In genomic region chr5:84436866-84437265, GRCh38 we compare ENCODE assay signal across 19 cellular contexts. TPM values are rescaled to one million over a fixed set of nuclear protein-coding genes. Genes with fewer than 3 reads are reported as not detected.
A peak's percentile ranks its signal among the peaks of the same experiment; 100 is the strongest.
DNase-seq lines count a peak whose midpoint lies in the region; ATAC-seq, FAIRE-seq and TF ChIP-seq lines count a peak whose summit lies in the region.
"Had no signal": no experiment of that assay in that cellular context is flagged by ENCODE, and none has a peak within 500 bp of the region (broad histone marks: within the 10 kb centered on the region; RNA-seq: fewer than 3 reads in every experiment).

No MANE protein-coding gene starts in this region.

- ATAC-seq in Right ventricle myocardium superior (ENCODE audit: poor library complexity): no peak
- ATAC-seq in activated CD8-positive, alpha-beta memory T cell treated with anti-CD3 and anti-CD28 coated beads, Interleukin-2, amount 10 ng/mL, durations not matched to agents 7 days and 5 days: no peak
- ATAC-seq: activated CD8-positive, alpha-beta T cell treated with anti-CD3 and anti-CD28 coated beads for 36 hours; psoas muscle had no signal

- H3K27ac Mint-ChIP-seq in activated CD8-positive, alpha-beta memory T cell treated with anti-CD3 and anti-CD28 coated beads, Interleukin-2, amount 10 ng/mL, durations not matched to agents 7 days and 5 days: no peak overlapping the region
- H3K27ac Mint-ChIP-seq: activated CD8-positive, alpha-beta T cell treated with anti-CD3 and anti-CD28 coated beads for 36 hours; activated naive CD8-positive, alpha-beta T cell treated with anti-CD3 and anti-CD28 coated beads, Interleukin-2, amount 10 ng/mL, durations not matched to agents 7 days and 5 days; CD4-positive, alpha-beta T cell had no signal

- peak; percentile 40 for DNase-seq in amniotic epithelial cell (ENCODE audit: low read depth)
- DNase-seq in fibroblast of pulmonary artery (ENCODE audit: low read depth): peak; percentile 10
- DNase-seq in renal cortical epithelial cell (ENCODE audit: low read depth): peak; percentile 29
- DNase-seq in Right ventricle myocardium superior: no peak
- no peak for DNase-seq in MG63
- no peak for DNase-seq in activated CD8-positive, alpha-beta memory T cell treated with anti-CD3 and anti-CD28 coated beads, Interleukin-2, amount 10 ng/mL, durations not matched to agents 7 days and 5 days
- no peak for DNase-seq in D721Med (ENCODE audit: insufficient read length, low spot score)
- DNase-seq: activated CD4-positive, CD25-positive, alpha-beta regulatory T cell treated with anti-CD3 and anti-CD28 coated beads, Interleukin-2, amount 50 U/mL, for 72 hours; activated CD8-positive, alpha-beta T cell treated with anti-CD3 and anti-CD28 coated beads for 36 hours; activated effector memory CD4-positive, alpha-beta T cell treated with anti-CD3 and anti-CD28 coated beads, Interleukin-2, amount 50 U/mL, for 16 hours; activated naive CD8-positive, alpha-beta T cell treated with anti-CD3 and anti-CD28 coated beads, Interleukin-2, amount 10 ng/mL, durations not matched to agents 7 days and 5 days; CD4-positive, alpha-beta T cell; effector CD8-positive, alpha-beta T cell; NCI-H187 treated with DMSO at 0.1 percent for 48 hours; psoas muscle; SHP77 treated with DMSO at 0.1 percent for 48 hours; transverse colon had no signal

- H3K4me3 ChIP-seq in HEK293 (ENCODE audit: low read depth, low read length): no peak overlapping the region
- no peak overlapping the region for H3K4me3 ChIP-seq in fibroblast of pulmonary artery (replicated peaks; ENCODE audit: low read depth, low read length)
- no peak overlapping the region for H3K4me3 ChIP-seq in MG63
- H3K4me3 ChIP-seq: psoas muscle, transverse colon had no signal

- no peaks in the 10 kb centered on the region for H3K27me3 Mint-ChIP-seq in activated CD8-positive, alpha-beta memory T cell treated with anti-CD3 and anti-CD28 coated beads, Interleukin-2, amount 10 ng/mL, durations not matched to agents 7 days and 5 days
- H3K27me3 Mint-ChIP-seq: activated CD8-positive, alpha-beta T cell treated with anti-CD3 and anti-CD28 coated beads for 36 hours; activated naive CD8-positive, alpha-beta T cell treated with anti-CD3 and anti-CD28 coated beads, Interleukin-2, amount 10 ng/mL, durations not matched to agents 7 days and 5 days; CD4-positive, alpha-beta T cell had no signal

- intact Hi-C loops in Right ventricle myocardium superior (cut with DNase I): no loop called here

- H3K4me1 ChIP-seq in HEK293 (ENCODE audit: control insufficient read depth, insufficient read depth, low read length): peaks cover 13% of the 10 kb centered on the region
- H3K4me1 ChIP-seq: psoas muscle, transverse colon had no signal

- H3K9me3 ChIP-seq in HEK293 (ENCODE audit: control insufficient read depth, insufficient read depth, low read depth, low read length) (no peaks in the 10 kb centered on the region), MG63 (no peaks in the 10 kb centered on the region)
- H3K9me3 ChIP-seq: psoas muscle, transverse colon had no signal

- no peaks in the 10 kb centered on the region for H3K27me3 ChIP-seq in MG63
- H3K27me3 ChIP-seq: transverse colon had no signal

- no peak overlapping the region for H3K4me3 Mint-ChIP-seq in activated CD8-positive, alpha-beta memory T cell treated with anti-CD3 and anti-CD28 coated beads, Interleukin-2, amount 10 ng/mL, durations not matched to agents 7 days and 5 days
- H3K4me3 Mint-ChIP-seq: activated CD8-positive, alpha-beta T cell treated with anti-CD3 and anti-CD28 coated beads for 36 hours; activated naive CD8-positive, alpha-beta T cell treated with anti-CD3 and anti-CD28 coated beads, Interleukin-2, amount 10 ng/mL, durations not matched to agents 7 days and 5 days; CD4-positive, alpha-beta T cell had no signal

- no peaks in the 10 kb centered on the region for H3K36me3 Mint-ChIP-seq in activated CD8-positive, alpha-beta memory T cell treated with anti-CD3 and anti-CD28 coated beads, Interleukin-2, amount 10 ng/mL, durations not matched to agents 7 days and 5 days
- H3K36me3 Mint-ChIP-seq: activated naive CD8-positive, alpha-beta T cell treated with anti-CD3 and anti-CD28 coated beads, Interleukin-2, amount 10 ng/mL, durations not matched to agents 7 days and 5 days had no signal

- H3K9me3 Mint-ChIP-seq in activated CD8-positive, alpha-beta memory T cell treated with anti-CD3 and anti-CD28 coated beads, Interleukin-2, amount 10 ng/mL, durations not matched to agents 7 days and 5 days (ENCODE audit: low read depth): no peaks in the 10 kb centered on the region
- H3K9me3 Mint-ChIP-seq: activated naive CD8-positive, alpha-beta T cell treated with anti-CD3 and anti-CD28 coated beads, Interleukin-2, amount 10 ng/mL, durations not matched to agents 7 days and 5 days had no signal

- H3K36me3 ChIP-seq in HEK293 (ENCODE audit: control insufficient read depth in 2 of 2, insufficient read depth in 1 of 2, low read length in 2 of 2) (no peaks in the 10 kb centered on the region), MG63 (no peaks in the 10 kb centered on the region)
- H3K36me3 ChIP-seq: transverse colon had no signal

- POLR2A ChIA-PET in HEK293 (lab: Yijun Ruan, JAX): no interaction called here

- CTCF ChIA-PET in HEK293 (lab: Yijun Ruan, JAX): no interaction called here
- CTCF ChIA-PET in activated CD8-positive, alpha-beta memory T cell treated with anti-CD3 and anti-CD28 coated beads, Interleukin-2, amount 10 ng/mL, durations not matched to agents 7 days and 5 days (lab: Charles Lee): no interaction called here

- H3K4me1 Mint-ChIP-seq in activated CD8-positive, alpha-beta memory T cell treated with anti-CD3 and anti-CD28 coated beads, Interleukin-2, amount 10 ng/mL, durations not matched to agents 7 days and 5 days: no peaks in the 10 kb centered on the region
- H3K4me1 Mint-ChIP-seq: activated naive CD8-positive, alpha-beta T cell treated with anti-CD3 and anti-CD28 coated beads, Interleukin-2, amount 10 ng/mL, durations not matched to agents 7 days and 5 days had no signal

- FAIRE-seq in D721Med (lab: Jason Lieb, UNC): no peak
- FAIRE-seq: colon had no signal

- no peak for TF ChIP-seq CTCF in HEK293 (tag by site-specific recombination; IDR thresholded peaks at IDR 0.05)
- no peak for TF ChIP-seq CTCF in fibroblast of pulmonary artery (IDR thresholded peaks at IDR 0.05; ENCODE audit: low read length, missing control alignments)
- no peak for TF ChIP-seq CTCF in D721Med (IDR thresholded peaks at IDR 0.05; ENCODE audit: insufficient read depth, missing control alignments)

- no peak overlapping the region for H3K27ac ChIP-seq in HEK293 (ENCODE audit: extremely low read depth, low read depth, low read length)
- H3K27ac ChIP-seq: psoas muscle, transverse colon had no signal

TF ChIP-seq in HEK293, 187 proteins besides CTCF, POLR2A, EP300 and RAD21:
- TF ChIP-seq ZNF530 (tag by site-specific recombination; IDR thresholded peaks at IDR 0.05; ENCODE audit: low read depth) (no peak), PRDM6 (tag by site-specific recombination; IDR thresholded peaks at IDR 0.05) (0 out of 2 replicates have a peak, but pooled peaks have one; percentile 12), ZSCAN23 (tag by site-specific recombination; IDR thresholded peaks at IDR 0.05) (no peak), ZBTB48 (tag by site-specific recombination; IDR thresholded peaks at IDR 0.05) (no peak), SP2 (tag by site-specific recombination; IDR thresholded peaks at IDR 0.05) (no peak)

RNA-seq across cellular contexts. Expression of gene EDIL3, which starts 52.2 kb away (rescaled TPM):
- total RNA-seq in renal cortical epithelial cell (6.9 and 10.1 TPM in 2 replicates), Right ventricle myocardium superior (1.7 TPM)
- total RNA-seq in MG63 (2014; rRNA removed; shearing (Covaris generic); ENCODE audit: low replicate concordance): 3.0 and 4.7 TPM in 2 replicates
- not detected for total RNA-seq in activated CD8-positive, alpha-beta memory T cell treated with anti-CD3 and anti-CD28 coated beads, Interleukin-2, amount 10 ng/mL, durations not matched to agents 7 days and 5 days
- total RNA-seq: activated CD8-positive, alpha-beta T cell treated with anti-CD3 and anti-CD28 coated beads for 36 hours; activated naive CD8-positive, alpha-beta T cell treated with anti-CD3 and anti-CD28 coated beads, Interleukin-2, amount 10 ng/mL, durations not matched to agents 7 days and 5 days; CD4-positive, alpha-beta T cell had no signal

Comparison
In these comparisons a context has a peak if more than half of its experiments do, and no peak if none do; other contexts are left out.
1. DNase-seq: peak in amniotic epithelial cell (single experiment), fibroblast of pulmonary artery (single experiment) and renal cortical epithelial cell (single experiment); none in Right ventricle myocardium superior (single experiment), MG63 (single experiment), activated CD8-positive, alpha-beta memory T cell treated with anti-CD3 and anti-CD28 coated beads, Interleukin-2, amount 10 ng/mL, durations not matched to agents 7 days and 5 days (single experiment) and D721Med (single experiment).